ENCODE assay signal across 11 cellular contexts in the genomic region with DNA sequence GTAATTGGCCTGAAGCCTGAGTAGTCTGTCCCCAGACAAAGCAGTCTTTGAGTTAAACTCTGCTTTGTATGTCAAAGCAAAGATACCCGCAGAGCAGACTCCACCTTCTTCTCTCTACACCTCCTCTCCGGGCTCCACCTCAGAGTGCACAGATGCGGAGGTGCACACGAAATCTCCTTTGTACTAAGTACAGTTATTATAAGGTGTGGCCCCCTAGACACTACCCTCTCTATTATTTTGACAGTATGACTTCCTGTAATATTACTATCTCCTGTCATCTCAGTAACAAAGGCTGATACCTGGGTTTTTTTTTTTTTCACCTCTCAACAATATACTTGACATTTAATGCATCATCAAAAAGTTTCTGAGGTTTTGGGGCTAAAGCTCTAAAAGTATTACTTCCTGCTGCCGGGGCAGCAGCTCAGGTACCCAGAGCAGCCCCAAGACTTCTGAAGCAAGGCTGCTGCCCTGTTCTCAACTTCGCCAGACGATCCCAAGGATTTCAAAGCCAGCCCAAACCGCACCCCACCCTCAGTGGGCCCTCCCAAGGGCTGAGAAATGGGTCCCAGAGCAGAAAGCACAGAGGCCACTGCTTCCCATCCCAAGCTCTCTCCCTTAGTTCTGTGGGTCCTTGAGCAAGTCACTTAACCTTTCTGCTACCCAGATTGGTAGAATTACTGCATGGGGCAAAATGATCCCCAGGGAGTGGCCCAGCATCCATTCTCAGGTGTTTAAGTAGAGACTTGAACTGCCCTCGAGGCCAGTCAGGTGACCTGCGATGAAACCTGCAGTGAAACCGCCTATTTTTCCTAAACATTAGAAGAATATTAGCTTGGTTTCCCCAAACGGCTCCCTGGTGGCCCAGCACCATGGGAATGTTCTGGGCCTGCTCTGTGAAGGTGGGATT.
A peak's percentile ranks its signal among the peaks of the same experiment; 100 is the strongest.
DNase-seq lines count a peak whose midpoint lies in the region; ATAC-seq and FAIRE-seq lines count a peak whose summit lies in the region.
"Had no signal": no experiment of that assay in that cellular context is flagged by ENCODE, and none has a peak within 500 bp of the region (broad histone marks: within the 10 kb centered on the region; RNA-seq: fewer than 3 reads in every experiment).

No MANE protein-coding gene starts in this region.

- peak overlapping the region; percentile 87 for H3K27ac Mint-ChIP-seq in activated naive CD8-positive, alpha-beta T cell
- H3K27ac Mint-ChIP-seq: IgD-negative memory B cell had no signal

- ATAC-seq in GM18909 (IDR thresholded peaks at IDR 0.05; ENCODE audit: poor library complexity, unreplicated experiment), result peak; percentile 56
- ATAC-seq in GM21786 (IDR thresholded peaks at IDR 0.05; ENCODE audit: unreplicated experiment), result no peak

- peaks cover 87% of the 10 kb centered on the region for H3K4me1 Mint-ChIP-seq in activated naive CD8-positive, alpha-beta T cell (ENCODE audit: low read depth)

- peaks cover 2% of the 10 kb centered on the region for H3K36me3 Mint-ChIP-seq in activated naive CD8-positive, alpha-beta T cell

- peak overlapping the region; percentile 51 for H3K4me3 Mint-ChIP-seq in activated naive CD8-positive, alpha-beta T cell

- DNase-seq in T-helper 22 cell (ENCODE audit: low read depth), result peak; percentile 72
- peak in 2 of 3 experiments; percentile 31 to 55 for DNase-seq in stimulated activated CD4-positive, alpha-beta T cell treated with anti-CD3 and anti-CD28 coated beads, TNF-alpha, amount 100 ng/mL, for 4 hours (ENCODE audit: low read depth in 3 of 3)
- DNase-seq in NCI-H146 treated with DMSO at 0.1 percent for 48 hours (lab: John Stamatoyannopoulos, UW; ENCODE audit: unreplicated experiment), result no peak
- DNase-seq in NK-92 treated with Interleukin-12 subunit alpha and Interleukin-12 subunit beta, amount 100 ng/mL, for 24 hours (lab: John Stamatoyannopoulos, UW), result no peak
- no peak for DNase-seq in RCC 7860 (ENCODE audit: low spot score)
- DNase-seq: foreskin keratinocyte had no signal

- H3K27me3 Mint-ChIP-seq in activated naive CD8-positive, alpha-beta T cell, result no peaks in the 10 kb centered on the region

- no peaks in the 10 kb centered on the region for H3K9me3 Mint-ChIP-seq in activated naive CD8-positive, alpha-beta T cell (ENCODE audit: low read depth)
- H3K9me3 Mint-ChIP-seq: IgD-negative memory B cell had no signal

- no peak for FAIRE-seq in RCC 7860 (lab: Jason Lieb, UNC)
- FAIRE-seq: TTC549 had no signal

Comparison
In these comparisons a context has a peak if more than half of its experiments do, and no peak if none do; other contexts are left out.
1. DNase-seq: peak in T-helper 22 cell (single experiment) and stimulated activated CD4-positive, alpha-beta T cell treated with anti-CD3 and anti-CD28 coated beads, TNF-alpha, amount 100 ng/mL, for 4 hours (2 of 3); none in NCI-H146 treated with DMSO at 0.1 percent for 48 hours (single experiment), NK-92 treated with Interleukin-12 subunit alpha and Interleukin-12 subunit beta, amount 100 ng/mL, for 24 hours (single experiment) and RCC 7860 (single experiment).